In the genomic region with DNA sequence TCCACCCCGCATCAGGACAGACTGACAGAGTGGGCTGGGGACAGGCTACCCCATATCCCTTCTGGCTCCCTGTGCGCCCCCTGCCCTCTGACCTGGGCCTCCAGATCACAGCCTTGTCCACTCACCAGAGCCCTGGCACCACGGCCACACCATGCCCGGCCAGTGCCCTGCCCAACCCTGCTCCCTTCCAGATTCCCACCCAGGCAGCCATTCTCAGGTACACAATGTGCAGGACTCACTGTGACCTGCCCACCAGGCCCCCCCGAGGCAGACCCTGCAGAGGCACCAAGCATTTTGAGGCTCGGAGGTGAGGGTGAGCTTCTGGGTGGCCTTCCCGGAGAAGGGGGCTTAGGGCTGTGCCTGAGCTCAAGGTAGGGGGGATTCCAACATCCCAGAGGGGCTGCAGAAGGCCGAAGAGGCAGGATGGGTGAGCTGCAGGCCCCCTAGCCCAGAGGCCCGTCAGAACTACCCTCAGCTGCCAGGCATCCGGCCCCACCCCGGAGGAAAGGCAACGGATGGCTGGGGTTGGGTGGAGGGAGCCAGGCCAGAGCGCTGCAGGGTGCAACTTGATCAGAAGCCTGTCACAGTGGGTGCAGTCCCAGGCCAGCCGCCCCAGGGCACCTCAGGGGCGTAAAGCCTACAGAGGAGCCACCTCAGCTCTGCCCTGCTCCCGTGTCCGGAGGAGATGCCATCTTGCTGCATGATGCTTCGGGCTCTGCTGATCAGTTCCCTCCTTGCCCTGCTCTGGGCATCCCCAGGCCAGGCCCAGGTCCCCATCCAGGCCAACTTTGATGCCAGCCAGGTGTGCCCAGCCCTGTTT, we compare ENCODE assay signal across 19 cellular contexts. TPM values are rescaled to one million over a fixed set of nuclear protein-coding genes. Genes with fewer than 3 reads are reported as not detected.
A peak's percentile ranks its signal among the peaks of the same experiment; 100 is the strongest.
DNase-seq lines count a peak whose midpoint lies in the region; ATAC-seq, FAIRE-seq and TF ChIP-seq lines count a peak whose summit lies in the region.
"Had no signal": no experiment of that assay in that cellular context is flagged by ENCODE, and none has a peak within 500 bp of the region (broad histone marks: within the 10 kb centered on the region; RNA-seq: fewer than 3 reads in every experiment).

A gene (plus strand): TSS at position 762 of the 820 bp plus-strand sequence. CDS start 594 bp downstream, outside the sequence.

- no peak within 1 kb of the TSS for H3K27ac ChIP-seq in HepG2 (ENCODE audit: extremely low read length, insufficient read depth, low read length)
- no peak within 1 kb of the TSS for H3K27ac ChIP-seq in right lobe of liver
- H3K27ac ChIP-seq in mesenchymal stem cell (ENCODE audit: low read length, poor library complexity, severe bottlenecking): no peak within 1 kb of the TSS
- H3K27ac ChIP-seq in upper lobe of left lung: peak within 1 kb of the TSS; percentile 79 to 87 (median 83)
- H3K27ac ChIP-seq in Peyer's patch: no peak within 1 kb of the TSS
- H3K27ac ChIP-seq: HL-60, VCaP had no signal

- CTCF ChIA-PET in HepG2 (lab: Yijun Ruan, JAX; ENCODE audit: low intra/inter-chr PET ratio, low total read pairs): no interaction called here

- H2BK12ac ChIP-seq in mesenchymal stem cell (ENCODE audit: low read length in 2 of 2): peak within 1 kb of the TSS in 1 of 2 experiments; percentile 7

- no peak within 1 kb of the TSS for H2BK15ac ChIP-seq in mesenchymal stem cell (ENCODE audit: low read depth, poor library complexity, severe bottlenecking)

- TF ChIP-seq POLR2A in HepG2 (IDR thresholded peaks at IDR 0.05; ENCODE audit: insufficient read depth in 1 of 2, low read depth in 2 of 2, low read length in 2 of 2) (no peak), right lobe of liver (IDR thresholded peaks at IDR 0.05) (no peak), upper lobe of left lung (IDR thresholded peaks at IDR 0.05) (no peak), Peyer's patch (IDR thresholded peaks at IDR 0.05) (no peak)

- peaks cover 1 to 48% of the 10 kb centered on the region in 2 experiments; a peak in 4 of 5 replicates for H3K27me3 ChIP-seq in HepG2 (ENCODE audit: control insufficient read depth in 1 of 2, insufficient read depth in 2 of 2, low read length in 2 of 2)
- H3K27me3 ChIP-seq in right lobe of liver: no peaks in the 10 kb centered on the region
- peaks cover 37 to 55% of the 10 kb centered on the region in 2 experiments for H3K27me3 ChIP-seq in mesenchymal stem cell (ENCODE audit: control insufficient read depth in 1 of 2, insufficient read depth in 1 of 2, low read length in 2 of 2)
- peaks cover 0 to 18% (median 13%) of the 10 kb centered on the region in 4 donors for H3K27me3 ChIP-seq in upper lobe of left lung
- H3K27me3 ChIP-seq in Peyer's patch: peaks cover 0 to 18% of the 10 kb centered on the region in 2 donors

- no peak for TF ChIP-seq RAD21 in HepG2 (CRISPR knock-in tag; IDR thresholded peaks at IDR 0.05)

- H2BK120ac ChIP-seq in mesenchymal stem cell (ENCODE audit: low read depth, low read length): no peak within 1 kb of the TSS

- no peaks in the 10 kb centered on the region for H3K4me1 Mint-ChIP-seq in stimulated activated memory B cell treated with anti-CD40 and anti-IgM and Interleukin-4, amounts not matched to agents 10 μg/mL and 1 μg/mL and 100 μg/mL, for 72 hours

- H3K27me3 Mint-ChIP-seq in stimulated activated memory B cell treated with anti-CD40 and anti-IgM and Interleukin-4, amounts not matched to agents 10 μg/mL and 1 μg/mL and 100 μg/mL, for 72 hours: peaks cover 67% of the 10 kb centered on the region

- no peak within 1 kb of the TSS for H2AFZ ChIP-seq in HepG2 (ENCODE audit: low read length)
- no peak within 1 kb of the TSS for H2AFZ ChIP-seq in mesenchymal stem cell (ENCODE audit: low read depth, low read length)

- no peak within 1 kb of the TSS for H3K4me3 Mint-ChIP-seq in stimulated activated memory B cell treated with anti-CD40 and anti-IgM and Interleukin-4, amounts not matched to agents 10 μg/mL and 1 μg/mL and 100 μg/mL, for 72 hours
- H3K4me3 Mint-ChIP-seq: activated T-helper 17 cell treated with anti-CD3 and anti-CD28 coated beads, Interleukin-2, amount 50 U/mL, for 72 hours; dendritic cell treated with granulocyte-macrophage colony-stimulating factor and Interleukin-4, amounts not matched to agents 40 ng/mL and 50 ng/mL, for 4 days had no signal

- BruUV-seq in HepG2 (replicated peaks; lab: Mats Ljungman, UMichigan): no TSS peak

- H3K36me3 ChIP-seq in HepG2 (replicated peaks in 1 of 2; ENCODE audit: control insufficient read depth in 1 of 2, insufficient read depth in 2 of 2, low read length in 2 of 2) (no peaks in the 10 kb centered on the region), right lobe of liver (no peaks in the 10 kb centered on the region), mesenchymal stem cell (ENCODE audit: control insufficient read depth in 1 of 2, insufficient read depth in 2 of 2, low read depth in 1 of 2, low read length in 2 of 2) (peaks cover 0 to 4% of the 10 kb centered on the region in 2 experiments), upper lobe of left lung (no peaks in the 10 kb centered on the region), Peyer's patch (no peaks in the 10 kb centered on the region)

- no peaks in the 10 kb centered on the region for H3K79me2 ChIP-seq in HepG2 (ENCODE audit: insufficient read depth, low read length)

- WGBS in HepG2 (ENCODE audit: low lambda C conversion rate): 23% methylated on average over 6 of the region's 18 CpGs
- WGBS in right lobe of liver (ENCODE audit: insufficient coverage, low coverage, low lambda C conversion rate, missing lambda C conversion rate): no CpG with 5 or more reads among the region's 18 CpGs
- 91% methylated on average over 18 of the region's 18 CpGs for WGBS in mesenchymal stem cell
- WGBS in upper lobe of left lung, 2 donors: 71 to 84% methylated on average over 8 to 18 of the region's 18 CpGs

- TF ChIP-seq CTCF in HepG2 (CRISPR knock-in tag; IDR thresholded peaks at IDR 0.05): 0 out of 2 replicates have a peak, but pooled peaks have one; percentile 3
- TF ChIP-seq CTCF in right lobe of liver (IDR thresholded peaks at IDR 0.05): no peak
- TF ChIP-seq CTCF in upper lobe of left lung (IDR thresholded peaks at IDR 0.05): no peak
- TF ChIP-seq CTCF in Peyer's patch (IDR thresholded peaks at IDR 0.05): no peak

- no peak within 1 kb of the TSS for H2AK5ac ChIP-seq in mesenchymal stem cell (ENCODE audit: low read length, severe bottlenecking)

- no peaks in the 10 kb centered on the region for H3K9me3 ChIP-seq in HepG2 (ENCODE audit: low read length)
- H3K9me3 ChIP-seq in right lobe of liver: no peaks in the 10 kb centered on the region
- H3K9me3 ChIP-seq in mesenchymal stem cell (ENCODE audit: control insufficient read depth, low read length): no peaks in the 10 kb centered on the region
- no peaks in the 10 kb centered on the region for H3K9me3 ChIP-seq in upper lobe of left lung
- H3K9me3 ChIP-seq in Peyer's patch: no peaks in the 10 kb centered on the region

- H3K27ac Mint-ChIP-seq in stimulated activated memory B cell treated with anti-CD40 and anti-IgM and Interleukin-4, amounts not matched to agents 10 μg/mL and 1 μg/mL and 100 μg/mL, for 72 hours: no peak within 1 kb of the TSS
- H3K27ac Mint-ChIP-seq: activated T-helper 17 cell treated with anti-CD3 and anti-CD28 coated beads, Interleukin-2, amount 50 U/mL, for 72 hours; dendritic cell treated with granulocyte-macrophage colony-stimulating factor and Interleukin-4, amounts not matched to agents 40 ng/mL and 50 ng/mL, for 4 days had no signal

- in situ Hi-C loops in HepG2 (cut with HindIII; ENCODE audit: extremely low pct_ligation_motif_present, low pct_unique_long_range_greater_than_20kb): no loop called here

- H3K9ac ChIP-seq in HepG2 (ENCODE audit: insufficient read depth, low read depth, low read length): no peak within 1 kb of the TSS
- H3K9ac ChIP-seq in mesenchymal stem cell (ENCODE audit: low read length): no peak within 1 kb of the TSS

- H4K91ac ChIP-seq in mesenchymal stem cell (ENCODE audit: low read length): peak within 1 kb of the TSS; percentile 43

- no peak within 1 kb of the TSS for H2BK5ac ChIP-seq in mesenchymal stem cell (ENCODE audit: low read depth, low read length, poor library complexity, severe bottlenecking)

- no peak within 1 kb of the TSS for H3K23ac ChIP-seq in mesenchymal stem cell (ENCODE audit: low read length in 2 of 2)

- H3K36me3 Mint-ChIP-seq in stimulated activated memory B cell treated with anti-CD40 and anti-IgM and Interleukin-4, amounts not matched to agents 10 μg/mL and 1 μg/mL and 100 μg/mL, for 72 hours: no peaks in the 10 kb centered on the region

- no peak within 1 kb of the TSS for H4K8ac ChIP-seq in mesenchymal stem cell (ENCODE audit: low read length)

- H3K14ac ChIP-seq in mesenchymal stem cell (ENCODE audit: low read length in 2 of 2): no peak within 1 kb of the TSS

- H3K4me1 ChIP-seq in HepG2 (ENCODE audit: insufficient read depth, low read length) (peaks cover 39% of the 10 kb centered on the region), right lobe of liver (no peaks in the 10 kb centered on the region), mesenchymal stem cell (ENCODE audit: control insufficient read depth, insufficient read depth, low read depth, low read length) (peaks cover 23% of the 10 kb centered on the region), upper lobe of left lung (peaks cover 21 to 53% (median 42%) of the 10 kb centered on the region in 4 donors), Peyer's patch (peaks cover 0 to 19% (median 2%) of the 10 kb centered on the region in 4 donors)

- TF ChIP-seq EP300 in HepG2 (IDR thresholded peaks at IDR 0.05; ENCODE audit: low read depth in 2 of 2, low read length in 2 of 2) (no peak), HepG2 (CRISPR knock-in tag; IDR thresholded peaks at IDR 0.05; ENCODE audit: borderline replicate concordance) (no peak), upper lobe of left lung (IDR thresholded peaks at IDR 0.05) (no peak)

- ATAC-seq in HepG2 (no peak), right lobe of liver (no peak), upper lobe of left lung (ENCODE audit: low FRiP score in 2 of 2) (no peak)
- ATAC-seq in stimulated activated memory B cell treated with anti-CD40 and anti-IgM and Interleukin-4, amounts not matched to agents 10 μg/mL and 1 μg/mL and 100 μg/mL, for 72 hours: no peak
- ATAC-seq: activated T-helper 17 cell treated with anti-CD3 and anti-CD28 coated beads, Interleukin-2, amount 50 U/mL, for 72 hours; stimulated activated naive CD8-positive, alpha-beta T cell treated with anti-CD3 and anti-CD28 coated beads, Interleukin-15, Interleukin-2, amounts not matched to agents 100 U/mL and 50 U/mL, for 24 hours had no signal

- FAIRE-seq in HepG2 (lab: Jason Lieb, UNC): no peak
- FAIRE-seq: keratinocyte had no signal

- H3K4ac ChIP-seq in mesenchymal stem cell (ENCODE audit: low read depth in 1 of 2, low read length in 2 of 2): no peak within 1 kb of the TSS

- no peaks in the 10 kb centered on the region for H3K79me1 ChIP-seq in mesenchymal stem cell (replicated peaks; ENCODE audit: low read length, poor library complexity, severe bottlenecking)

- intact Hi-C loops in HepG2 (cut with micrococcal nuclease; ENCODE audit: unreplicated experiment): no loop called here
- intact Hi-C loops in right lobe of liver (cut with DNase I): no loop called here

- no peak within 1 kb of the TSS for H3K4me3 ChIP-seq in HepG2 (replicated peaks in 1 of 3; ENCODE audit: insufficient read depth in 1 of 3, low read depth in 2 of 3, low read length in 3 of 3)
- no peak within 1 kb of the TSS for H3K4me3 ChIP-seq in right lobe of liver
- no peak within 1 kb of the TSS for H3K4me3 ChIP-seq in mesenchymal stem cell (ENCODE audit: insufficient read depth in 1 of 2, low read depth in 1 of 2, low read length in 2 of 2)
- no peak within 1 kb of the TSS for H3K4me3 ChIP-seq in upper lobe of left lung
- H3K4me3 ChIP-seq in Peyer's patch: no peak within 1 kb of the TSS

- POLR2A ChIA-PET in HepG2 (lab: Yijun Ruan, JAX): no interaction called here

- no peak for DNase-seq in HepG2 (ENCODE audit: low spot score)
- DNase-seq in right lobe of liver: no peak
- peak; percentile 82 for DNase-seq in globus pallidus (ENCODE audit: low spot score)
- no peak for DNase-seq in mesenchymal stem cell
- DNase-seq in upper lobe of left lung: peak in 1 of 2 donors; percentile 77
- DNase-seq in Peyer's patch: no peak
- DNase-seq in NCI-H226: no peak
- DNase-seq: COR-L47; KG1; NCI-H1092 treated with DMSO at 0.1 percent for 48 hours; stimulated activated CD4-positive, alpha-beta T cell treated with anti-CD3 and anti-CD28 coated beads, Interleukin-12 subunit alpha, Interleukin-12 subunit beta, amount 100 ng/mL, for 4 hours; stimulated activated naive CD8-positive, alpha-beta T cell treated with anti-CD3 and anti-CD28 coated beads, Interleukin-15, Interleukin-2, amounts not matched to agents 100 U/mL and 50 U/mL, for 24 hours; T-helper 1 cell had no signal

- H3K18ac ChIP-seq in mesenchymal stem cell (ENCODE audit: low read depth in 1 of 2, low read length in 2 of 2): no peak within 1 kb of the TSS

- H4K20me1 ChIP-seq in HepG2 (ENCODE audit: insufficient read depth, low read length): no peaks in the 10 kb centered on the region

- H3K4me2 ChIP-seq in HepG2 (ENCODE audit: low read depth, low read length) (peak within 1 kb of the TSS; percentile 29; the same call in 1 of the 2 replicates), mesenchymal stem cell (ENCODE audit: low read length, poor library complexity, severe bottlenecking) (no peak within 1 kb of the TSS)

- no peaks in the 10 kb centered on the region for H3K9me3 Mint-ChIP-seq in stimulated activated memory B cell treated with anti-CD40 and anti-IgM and Interleukin-4, amounts not matched to agents 10 μg/mL and 1 μg/mL and 100 μg/mL, for 72 hours
- H3K9me3 Mint-ChIP-seq: activated T-helper 17 cell treated with anti-CD3 and anti-CD28 coated beads, Interleukin-2, amount 50 U/mL, for 72 hours; dendritic cell treated with granulocyte-macrophage colony-stimulating factor and Interleukin-4, amounts not matched to agents 40 ng/mL and 50 ng/mL, for 4 days had no signal

RNA-seq across cellular contexts. Expression of the gene that starts here (rescaled TPM):
- total RNA-seq in HepG2 (2016; rRNA removed; fragmentation: Illumina TruSeq; extraction: Trizol) (not detected in 2 replicates), right lobe of liver (not detected), upper lobe of left lung (1 to 10 TPM in 4 of 6 donors, under 1 TPM in 1, not detected in 1; 0.61 to 6.3 (median 1.8) TPM), Peyer's patch (under 1 TPM in 2 of 4 donors, not detected in 2; 0.28 to 0.83 TPM)
- not detected in 2 replicates for total RNA-seq in HepG2 (2016; cell fraction: cytosol; rRNA removed; fragmentation: Illumina TruSeq; extraction: Trizol; ENCODE audit: low read depth)
- not detected in 2 replicates for total RNA-seq in HepG2 (2016; cell fraction: insoluble cytoplasmic fraction; rRNA removed; fragmentation: Illumina TruSeq; extraction: Trizol)
- total RNA-seq in HepG2 (2016; cell fraction: membrane; rRNA removed; fragmentation: Illumina TruSeq; extraction: Trizol): not detected in 2 replicates
- not detected in 2 replicates for total RNA-seq in HepG2 (2016; cell fraction: nucleus; rRNA removed; fragmentation: Illumina TruSeq; extraction: Trizol)
- not detected in 2 replicates for polyA plus RNA-seq in HepG2 (2011; rRNA removed)
- polyA plus RNA-seq in HepG2 (2011; cell fraction: cytosol; rRNA removed): not detected in 2 replicates
- polyA plus RNA-seq in HepG2 (2011; cell fraction: nucleus; rRNA removed): 0.40 and 0.43 TPM in 2 replicates
- not detected in 2 replicates for polyA plus RNA-seq in HepG2 (2012)
- not detected in 2 replicates for polyA plus RNA-seq in HepG2 (2016; cell fraction: cytosol; fragmentation: Illumina TruSeq; extraction: Trizol; ENCODE audit: low read depth)
- not detected in 2 replicates for polyA plus RNA-seq in HepG2 (2016; cell fraction: insoluble cytoplasmic fraction; fragmentation: Illumina TruSeq; extraction: Trizol; ENCODE audit: low read depth)
- polyA plus RNA-seq in HepG2 (2016; cell fraction: membrane; fragmentation: Illumina TruSeq; extraction: Trizol; ENCODE audit: low read depth): not detected in 2 replicates
- not detected in 2 replicates for polyA plus RNA-seq in HepG2 (2016; cell fraction: nucleus; fragmentation: Illumina TruSeq; extraction: Trizol; ENCODE audit: insufficient read depth, low read depth)
- polyA minus RNA-seq in HepG2 (2011; rRNA and poly(A)+ RNA removed; ENCODE audit: low replicate concordance): 3.1 TPM in 1 of 2 replicates, not detected in the other
- polyA minus RNA-seq in HepG2 (2011; cell fraction: cytosol; rRNA and poly(A)+ RNA removed): not detected in 2 replicates
- polyA minus RNA-seq in HepG2 (2011; cell fraction: nucleus; rRNA and poly(A)+ RNA removed): 0.13 and 0.25 TPM in 2 replicates
- polyA plus RNA-seq in mesenchymal stem cell (2013, experiment 1 of 2): 4.3 TPM
- 4.1 TPM for polyA plus RNA-seq in mesenchymal stem cell (2013, experiment 2 of 2)
- polyA plus RNA-seq: keratinocyte had no signal

Comparison
In these comparisons a context has a peak if more than half of its experiments do, and no peak if none do; other contexts are left out.
1. H3K27ac ChIP-seq: peak in upper lobe of left lung (4 of 4); none in HepG2 (single experiment), right lobe of liver (0 of 3), mesenchymal stem cell (single experiment) and Peyer's patch (0 of 4).